Comparison of ENCODE assay signal across 1 cellular context in the genomic region with DNA sequence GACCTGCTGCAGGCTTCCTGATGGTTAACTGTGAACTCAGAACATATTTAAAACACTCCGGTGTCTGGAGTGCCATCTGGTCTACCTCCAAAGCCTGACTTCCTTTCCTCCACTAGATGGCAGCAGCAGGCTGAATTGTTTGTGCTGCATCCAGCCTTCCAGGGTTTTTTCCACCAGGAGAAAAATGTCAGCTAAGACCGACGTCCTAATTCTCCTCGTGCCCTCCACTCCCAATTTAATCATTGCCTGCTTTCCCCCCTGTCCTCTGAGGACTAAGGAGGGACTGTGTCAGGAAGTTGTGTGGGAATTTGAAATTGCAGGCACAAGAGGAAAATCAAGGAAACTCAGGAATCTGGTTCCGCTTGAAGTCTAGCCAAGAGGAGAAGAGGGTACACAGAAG.
TF ChIP-seq lines count a peak whose summit lies in the region.

No MANE protein-coding gene starts in this region.

TF ChIP-seq in K562, 482 proteins besides CTCF, POLR2A, EP300 and RAD21 (continued from another document):
- TF ChIP-seq, protein P1, sequence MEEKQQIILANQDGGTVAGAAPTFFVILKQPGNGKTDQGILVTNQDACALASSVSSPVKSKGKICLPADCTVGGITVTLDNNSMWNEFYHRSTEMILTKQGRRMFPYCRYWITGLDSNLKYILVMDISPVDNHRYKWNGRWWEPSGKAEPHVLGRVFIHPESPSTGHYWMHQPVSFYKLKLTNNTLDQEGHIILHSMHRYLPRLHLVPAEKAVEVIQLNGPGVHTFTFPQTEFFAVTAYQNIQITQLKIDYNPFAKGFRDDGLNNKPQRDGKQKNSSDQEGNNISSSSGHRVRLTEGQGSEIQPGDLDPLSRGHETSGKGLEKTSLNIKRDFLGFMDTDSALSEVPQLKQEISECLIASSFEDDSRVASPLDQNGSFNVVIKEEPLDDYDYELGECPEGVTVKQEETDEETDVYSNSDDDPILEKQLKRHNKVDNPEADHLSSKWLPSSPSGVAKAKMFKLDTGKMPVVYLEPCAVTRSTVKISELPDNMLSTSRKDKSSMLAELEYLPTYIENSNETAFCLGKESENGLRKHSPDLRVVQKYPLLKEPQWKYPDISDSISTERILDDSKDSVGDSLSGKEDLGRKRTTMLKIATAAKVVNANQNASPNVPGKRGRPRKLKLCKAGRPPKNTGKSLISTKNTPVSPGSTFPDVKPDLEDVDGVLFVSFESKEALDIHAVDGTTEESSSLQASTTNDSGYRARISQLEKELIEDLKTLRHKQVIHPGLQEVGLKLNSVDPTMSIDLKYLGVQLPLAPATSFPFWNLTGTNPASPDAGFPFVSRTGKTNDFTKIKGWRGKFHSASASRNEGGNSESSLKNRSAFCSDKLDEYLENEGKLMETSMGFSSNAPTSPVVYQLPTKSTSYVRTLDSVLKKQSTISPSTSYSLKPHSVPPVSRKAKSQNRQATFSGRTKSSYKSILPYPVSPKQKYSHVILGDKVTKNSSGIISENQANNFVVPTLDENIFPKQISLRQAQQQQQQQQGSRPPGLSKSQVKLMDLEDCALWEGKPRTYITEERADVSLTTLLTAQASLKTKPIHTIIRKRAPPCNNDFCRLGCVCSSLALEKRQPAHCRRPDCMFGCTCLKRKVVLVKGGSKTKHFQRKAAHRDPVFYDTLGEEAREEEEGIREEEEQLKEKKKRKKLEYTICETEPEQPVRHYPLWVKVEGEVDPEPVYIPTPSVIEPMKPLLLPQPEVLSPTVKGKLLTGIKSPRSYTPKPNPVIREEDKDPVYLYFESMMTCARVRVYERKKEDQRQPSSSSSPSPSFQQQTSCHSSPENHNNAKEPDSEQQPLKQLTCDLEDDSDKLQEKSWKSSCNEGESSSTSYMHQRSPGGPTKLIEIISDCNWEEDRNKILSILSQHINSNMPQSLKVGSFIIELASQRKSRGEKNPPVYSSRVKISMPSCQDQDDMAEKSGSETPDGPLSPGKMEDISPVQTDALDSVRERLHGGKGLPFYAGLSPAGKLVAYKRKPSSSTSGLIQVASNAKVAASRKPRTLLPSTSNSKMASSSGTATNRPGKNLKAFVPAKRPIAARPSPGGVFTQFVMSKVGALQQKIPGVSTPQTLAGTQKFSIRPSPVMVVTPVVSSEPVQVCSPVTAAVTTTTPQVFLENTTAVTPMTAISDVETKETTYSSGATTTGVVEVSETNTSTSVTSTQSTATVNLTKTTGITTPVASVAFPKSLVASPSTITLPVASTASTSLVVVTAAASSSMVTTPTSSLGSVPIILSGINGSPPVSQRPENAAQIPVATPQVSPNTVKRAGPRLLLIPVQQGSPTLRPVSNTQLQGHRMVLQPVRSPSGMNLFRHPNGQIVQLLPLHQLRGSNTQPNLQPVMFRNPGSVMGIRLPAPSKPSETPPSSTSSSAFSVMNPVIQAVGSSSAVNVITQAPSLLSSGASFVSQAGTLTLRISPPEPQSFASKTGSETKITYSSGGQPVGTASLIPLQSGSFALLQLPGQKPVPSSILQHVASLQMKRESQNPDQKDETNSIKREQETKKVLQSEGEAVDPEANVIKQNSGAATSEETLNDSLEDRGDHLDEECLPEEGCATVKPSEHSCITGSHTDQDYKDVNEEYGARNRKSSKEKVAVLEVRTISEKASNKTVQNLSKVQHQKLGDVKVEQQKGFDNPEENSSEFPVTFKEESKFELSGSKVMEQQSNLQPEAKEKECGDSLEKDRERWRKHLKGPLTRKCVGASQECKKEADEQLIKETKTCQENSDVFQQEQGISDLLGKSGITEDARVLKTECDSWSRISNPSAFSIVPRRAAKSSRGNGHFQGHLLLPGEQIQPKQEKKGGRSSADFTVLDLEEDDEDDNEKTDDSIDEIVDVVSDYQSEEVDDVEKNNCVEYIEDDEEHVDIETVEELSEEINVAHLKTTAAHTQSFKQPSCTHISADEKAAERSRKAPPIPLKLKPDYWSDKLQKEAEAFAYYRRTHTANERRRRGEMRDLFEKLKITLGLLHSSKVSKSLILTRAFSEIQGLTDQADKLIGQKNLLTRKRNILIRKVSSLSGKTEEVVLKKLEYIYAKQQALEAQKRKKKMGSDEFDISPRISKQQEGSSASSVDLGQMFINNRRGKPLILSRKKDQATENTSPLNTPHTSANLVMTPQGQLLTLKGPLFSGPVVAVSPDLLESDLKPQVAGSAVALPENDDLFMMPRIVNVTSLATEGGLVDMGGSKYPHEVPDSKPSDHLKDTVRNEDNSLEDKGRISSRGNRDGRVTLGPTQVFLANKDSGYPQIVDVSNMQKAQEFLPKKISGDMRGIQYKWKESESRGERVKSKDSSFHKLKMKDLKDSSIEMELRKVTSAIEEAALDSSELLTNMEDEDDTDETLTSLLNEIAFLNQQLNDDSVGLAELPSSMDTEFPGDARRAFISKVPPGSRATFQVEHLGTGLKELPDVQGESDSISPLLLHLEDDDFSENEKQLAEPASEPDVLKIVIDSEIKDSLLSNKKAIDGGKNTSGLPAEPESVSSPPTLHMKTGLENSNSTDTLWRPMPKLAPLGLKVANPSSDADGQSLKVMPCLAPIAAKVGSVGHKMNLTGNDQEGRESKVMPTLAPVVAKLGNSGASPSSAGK (IDR thresholded peaks at IDR 0.05) = no peak
- no peak for TF ChIP-seq ZSCAN29 (IDR thresholded peaks at IDR 0.05)
- TF ChIP-seq, protein P2, sequence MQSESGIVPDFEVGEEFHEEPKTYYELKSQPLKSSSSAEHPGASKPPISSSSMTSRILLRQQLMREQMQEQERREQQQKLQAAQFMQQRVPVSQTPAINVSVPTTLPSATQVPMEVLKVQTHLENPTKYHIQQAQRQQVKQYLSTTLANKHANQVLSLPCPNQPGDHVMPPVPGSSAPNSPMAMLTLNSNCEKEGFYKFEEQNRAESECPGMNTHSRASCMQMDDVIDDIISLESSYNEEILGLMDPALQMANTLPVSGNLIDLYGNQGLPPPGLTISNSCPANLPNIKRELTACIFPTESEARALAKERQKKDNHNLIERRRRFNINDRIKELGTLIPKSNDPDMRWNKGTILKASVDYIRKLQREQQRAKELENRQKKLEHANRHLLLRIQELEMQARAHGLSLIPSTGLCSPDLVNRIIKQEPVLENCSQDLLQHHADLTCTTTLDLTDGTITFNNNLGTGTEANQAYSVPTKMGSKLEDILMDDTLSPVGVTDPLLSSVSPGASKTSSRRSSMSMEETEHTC (IDR thresholded peaks at IDR 0.05) = no peak
- no peak for TF ChIP-seq ZNF431 (CRISPR knock-in tag; IDR thresholded peaks at IDR 0.05)
- no peak for TF ChIP-seq ETV1 (tag; conservative IDR thresholded peaks at IDR 0.05; ENCODE audit: low read depth)
- TF ChIP-seq SP1 (CRISPR knock-in tag; IDR thresholded peaks at IDR 0.05) = 0 out of 2 replicates have a peak, but pooled peaks have one; percentile 21
- TF ChIP-seq TAF1 (IDR thresholded peaks at IDR 0.05; ENCODE audit: control insufficient read depth, extremely low read depth, insufficient read depth, low read length, severe bottlenecking) = no peak
